In genomic region chr2:205816268-205816667, GRCh38 we compare ENCODE assay signal across 30 cellular contexts.
"Had no signal": no experiment of that assay in that cellular context is flagged by ENCODE, and none has a peak within 500 bp of the region (broad histone marks: within the 10 kb centered on the region; RNA-seq: fewer than 3 reads in every experiment).

No MANE protein-coding gene starts in this region.

- H3K4me1 Mint-ChIP-seq: endodermal cell; naive thymus-derived CD4-positive, alpha-beta T cell; stimulated activated naive CD8-positive, alpha-beta T cell treated with anti-CD3 and anti-CD28 coated beads, Interleukin-15, amount 100 ng/mL, for 72 hours had no signal

- H3K4me2 ChIP-seq: hepatocyte, smooth muscle cell had no signal

- H3K27me3 ChIP-seq: colonic mucosa, esophagus muscularis mucosa, foreskin keratinocyte, gastroesophageal sphincter, hepatocyte, left lung, right atrium auricular region, testis, tibial artery, upper lobe of right lung, uterus had no signal

- H3K36me3 Mint-ChIP-seq: naive thymus-derived CD4-positive, alpha-beta T cell had no signal

- DNase-seq: colonic mucosa; effector CD8-positive, alpha-beta T cell; endodermal cell; foreskin keratinocyte; heart left ventricle; left cardiac atrium; left lung; mesendoderm; midbrain; naive thymus-derived CD4-positive, alpha-beta T cell; nucleus accumbens; stimulated activated CD4-positive, alpha-beta T cell treated with anti-CD3 and anti-CD28 coated beads, Interleukin-12 subunit alpha, Interleukin-12 subunit beta, amount 100 ng/mL, for 4 hours; stimulated activated CD4-positive, alpha-beta T cell treated with anti-CD3 and anti-CD28 coated beads, Interleukin-1b, Interleukin-23, amount 100 ng/mL, for 48 hours; stimulated activated CD4-positive, alpha-beta T cell treated with anti-CD3 and anti-CD28 coated beads, Interleukin-4, amount 100 ng/mL, for 1 hour; stimulated activated CD8-positive, alpha-beta memory T cell treated with anti-CD3 and anti-CD28 coated beads, Interleukin-4, amount 100 ng/mL, for 48 hours; stimulated activated naive CD4-positive, alpha-beta T cell; stimulated activated naive CD8-positive, alpha-beta T cell treated with anti-CD3 and anti-CD28 coated beads, Interleukin-15, amount 100 ng/mL, for 72 hours; testis; tibial artery; upper lobe of right lung; uterus had no signal

- H2AFZ ChIP-seq: hepatocyte had no signal

- ATAC-seq: foreskin keratinocyte; gastroesophageal sphincter; heart left ventricle; left cardiac atrium; left lung; naive thymus-derived CD4-positive, alpha-beta T cell; sciatic nerve; stimulated activated naive CD8-positive, alpha-beta T cell treated with anti-CD3 and anti-CD28 coated beads, Interleukin-15, amount 100 ng/mL, for 72 hours; upper lobe of right lung had no signal

- H3K4me1 ChIP-seq: colonic mucosa, gastroesophageal sphincter, heart left ventricle, prostate gland, right atrium auricular region, testis, tibial artery, upper lobe of right lung, uterus had no signal

- H3K79me2 ChIP-seq: hepatocyte had no signal

- H3K27ac Mint-ChIP-seq: dendritic cell treated with granulocyte-macrophage colony-stimulating factor and Interleukin-4, amounts not matched to agents 40 ng/mL and 50 ng/mL, for 4 days; endodermal cell; naive thymus-derived CD4-positive, alpha-beta T cell; stimulated activated naive CD8-positive, alpha-beta T cell treated with anti-CD3 and anti-CD28 coated beads, Interleukin-15, amount 100 ng/mL, for 72 hours had no signal

- H3K9me3 Mint-ChIP-seq: dendritic cell treated with granulocyte-macrophage colony-stimulating factor and Interleukin-4, amounts not matched to agents 40 ng/mL and 50 ng/mL, for 4 days; endodermal cell; nephron; stimulated activated naive CD8-positive, alpha-beta T cell treated with anti-CD3 and anti-CD28 coated beads, Interleukin-15, amount 100 ng/mL, for 72 hours had no signal

- H3K4me3 Mint-ChIP-seq: dendritic cell treated with granulocyte-macrophage colony-stimulating factor and Interleukin-4, amounts not matched to agents 40 ng/mL and 50 ng/mL, for 4 days; endodermal cell; naive thymus-derived CD4-positive, alpha-beta T cell; nephron; stimulated activated naive CD8-positive, alpha-beta T cell treated with anti-CD3 and anti-CD28 coated beads, Interleukin-15, amount 100 ng/mL, for 72 hours had no signal

- H3K36me3 ChIP-seq: colonic mucosa, esophagus muscularis mucosa, gastroesophageal sphincter, heart left ventricle, left lung, prostate gland, right atrium auricular region, tibial artery, upper lobe of right lung, uterus had no signal

- H3K9me3 ChIP-seq: colonic mucosa, esophagus muscularis mucosa, gastroesophageal sphincter, left lung, prostate gland, right atrium auricular region, testis, tibial artery, upper lobe of right lung, uterus had no signal

- H3K4me3 ChIP-seq: colonic mucosa, esophagus muscularis mucosa, gastroesophageal sphincter, heart left ventricle, hepatocyte, left lung, prostate gland, right atrium auricular region, smooth muscle cell, testis, tibial artery, upper lobe of right lung, uterus had no signal
